1 cellular context compared by ENCODE assay signal in the genomic region with DNA sequence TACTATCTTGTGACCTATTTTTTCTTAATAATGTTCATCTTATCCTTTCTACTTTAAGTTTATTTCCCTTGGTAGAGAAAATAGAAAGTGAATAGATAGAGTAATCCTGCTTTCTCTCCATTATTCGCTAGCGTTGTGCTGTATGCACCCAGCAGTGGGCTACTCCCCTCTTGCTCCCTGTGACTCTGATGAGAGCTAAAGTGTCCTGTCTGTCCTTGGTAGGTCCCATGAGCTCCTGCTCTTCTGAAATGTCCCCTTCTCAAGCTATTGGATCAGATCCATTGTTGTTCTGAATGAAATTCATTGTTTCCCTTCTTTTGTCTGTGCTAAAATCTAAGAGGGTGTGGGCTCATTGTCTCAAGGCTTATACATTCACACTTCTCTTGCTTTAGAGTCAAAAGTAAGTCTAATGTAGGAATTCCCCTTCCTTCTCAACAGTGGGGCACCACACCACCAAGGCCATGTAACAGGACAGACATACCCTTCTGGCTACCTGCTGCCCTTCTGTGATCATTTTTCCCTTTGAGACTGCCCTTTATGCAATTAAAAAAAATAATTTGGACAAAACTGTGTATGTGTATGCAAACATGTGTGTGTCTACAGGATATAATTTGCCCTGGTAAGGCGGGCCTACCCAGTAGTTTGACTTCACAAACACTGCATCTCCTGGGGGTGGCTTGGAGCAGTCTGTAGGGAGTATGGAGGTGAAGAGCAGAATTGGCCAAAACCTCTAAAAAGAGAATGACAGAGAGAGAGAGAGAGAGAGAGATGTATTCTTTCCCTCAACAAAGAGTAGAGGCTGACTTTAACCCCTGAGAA.
TF ChIP-seq lines count a peak whose summit lies in the region.

No MANE protein-coding gene starts in this region.

TF ChIP-seq in GM23338, 12 proteins besides CTCF, POLR2A, EP300 and RAD21:
- TF ChIP-seq POLR2AphosphoS5 (IDR thresholded peaks at IDR 0.05; ENCODE audit: low read depth), result no peak
- no peak for TF ChIP-seq CREB1 (CRISPR knock-in tag; IDR thresholded peaks at IDR 0.05; ENCODE audit: low read depth)
- TF ChIP-seq, protein P1, sequence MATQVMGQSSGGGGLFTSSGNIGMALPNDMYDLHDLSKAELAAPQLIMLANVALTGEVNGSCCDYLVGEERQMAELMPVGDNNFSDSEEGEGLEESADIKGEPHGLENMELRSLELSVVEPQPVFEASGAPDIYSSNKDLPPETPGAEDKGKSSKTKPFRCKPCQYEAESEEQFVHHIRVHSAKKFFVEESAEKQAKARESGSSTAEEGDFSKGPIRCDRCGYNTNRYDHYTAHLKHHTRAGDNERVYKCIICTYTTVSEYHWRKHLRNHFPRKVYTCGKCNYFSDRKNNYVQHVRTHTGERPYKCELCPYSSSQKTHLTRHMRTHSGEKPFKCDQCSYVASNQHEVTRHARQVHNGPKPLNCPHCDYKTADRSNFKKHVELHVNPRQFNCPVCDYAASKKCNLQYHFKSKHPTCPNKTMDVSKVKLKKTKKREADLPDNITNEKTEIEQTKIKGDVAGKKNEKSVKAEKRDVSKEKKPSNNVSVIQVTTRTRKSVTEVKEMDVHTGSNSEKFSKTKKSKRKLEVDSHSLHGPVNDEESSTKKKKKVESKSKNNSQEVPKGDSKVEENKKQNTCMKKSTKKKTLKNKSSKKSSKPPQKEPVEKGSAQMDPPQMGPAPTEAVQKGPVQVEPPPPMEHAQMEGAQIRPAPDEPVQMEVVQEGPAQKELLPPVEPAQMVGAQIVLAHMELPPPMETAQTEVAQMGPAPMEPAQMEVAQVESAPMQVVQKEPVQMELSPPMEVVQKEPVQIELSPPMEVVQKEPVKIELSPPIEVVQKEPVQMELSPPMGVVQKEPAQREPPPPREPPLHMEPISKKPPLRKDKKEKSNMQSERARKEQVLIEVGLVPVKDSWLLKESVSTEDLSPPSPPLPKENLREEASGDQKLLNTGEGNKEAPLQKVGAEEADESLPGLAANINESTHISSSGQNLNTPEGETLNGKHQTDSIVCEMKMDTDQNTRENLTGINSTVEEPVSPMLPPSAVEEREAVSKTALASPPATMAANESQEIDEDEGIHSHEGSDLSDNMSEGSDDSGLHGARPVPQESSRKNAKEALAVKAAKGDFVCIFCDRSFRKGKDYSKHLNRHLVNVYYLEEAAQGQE (IDR thresholded peaks at IDR 0.05; ENCODE audit: unreplicated experiment), result no peak
- TF ChIP-seq STAT1 (IDR thresholded peaks at IDR 0.05; ENCODE audit: unreplicated experiment), result no peak
TF ChIP-seq in GM23338: peak in this region for 0.
